Comparison of ENCODE assay signal across 8 cellular contexts in genomic region chr2:195498176-195498575, GRCh38.
DNase-seq lines count a peak whose midpoint lies in the region; ATAC-seq, FAIRE-seq and TF ChIP-seq lines count a peak whose summit lies in the region.

No MANE protein-coding gene starts in this region.

- H3K9ac ChIP-seq in Loucy (ENCODE audit: low read depth, low read length, poor library complexity, severe bottlenecking) = no peak overlapping the region

- H3K36me3 ChIP-seq in Loucy (ENCODE audit: insufficient read depth, low read length) = no peaks in the 10 kb centered on the region

- H3K4me2 ChIP-seq in Loucy (ENCODE audit: low read depth, low read length, poor library complexity, severe bottlenecking) = no peak overlapping the region

- peak; percentile 71 for ATAC-seq in GM18520 (IDR thresholded peaks at IDR 0.05; ENCODE audit: unreplicated experiment)

- H3F3A ChIP-seq in Loucy (ENCODE audit: low read depth) = no peaks in the 10 kb centered on the region

- no peaks in the 10 kb centered on the region for H3K9me3 ChIP-seq in Loucy (ENCODE audit: insufficient read depth, low read depth, low read length)

- H3K9me2 ChIP-seq in Loucy (replicated peaks; ENCODE audit: low read depth, low read length) = no peaks in the 10 kb centered on the region

- DNase-seq in A172 (ENCODE audit: low spot score) (peak; percentile 12), activated T-cell treated with anti-CD3 and anti-CD28 coated beads for 4 hours (peak; percentile 63), germinal center (ENCODE audit: low spot score) (peak; percentile 6), HTR-8/SVneo (ENCODE audit: insufficient read length, low spot score) (no peak), HuH-7 (ENCODE audit: low spot score) (no peak)
- peak; percentile 50 to 62 for DNase-seq in stimulated activated CD4-positive, alpha-beta T cell treated with anti-CD3 and anti-CD28 coated beads, Interleukin-2, amount 100 ng/mL, for 24 hours

- TF ChIP-seq CTCF in Loucy (conservative IDR thresholded peaks at IDR 0.05; ENCODE audit: low read length) = peak; percentile 77

- no peak overlapping the region for H3K4me3 ChIP-seq in Loucy (ENCODE audit: low read length, poor library complexity, severe bottlenecking)

- FAIRE-seq in HTR-8/SVneo (lab: Jason Lieb, UNC) = no peak

- no peak overlapping the region for H2AFZ ChIP-seq in Loucy (ENCODE audit: low read length)

- peaks cover 40% of the 10 kb centered on the region for H3K4me1 ChIP-seq in Loucy (ENCODE audit: insufficient read depth, low read length, poor library complexity, severe bottlenecking)

- H4K20me1 ChIP-seq in Loucy (ENCODE audit: insufficient read depth, low read length, poor library complexity, severe bottlenecking) = no peaks in the 10 kb centered on the region

- no peaks in the 10 kb centered on the region for H3K27me3 ChIP-seq in Loucy (ENCODE audit: insufficient read depth, low read length, poor library complexity, severe bottlenecking)

- no peaks in the 10 kb centered on the region for H3K79me2 ChIP-seq in Loucy (ENCODE audit: insufficient read depth, low read length)

Comparison
In these comparisons a context has a peak if more than half of its experiments do, and no peak if none do; other contexts are left out.
1. DNase-seq: peak in A172 (single experiment), activated T-cell treated with anti-CD3 and anti-CD28 coated beads for 4 hours (single experiment), germinal center (single experiment) and stimulated activated CD4-positive, alpha-beta T cell treated with anti-CD3 and anti-CD28 coated beads, Interleukin-2, amount 100 ng/mL, for 24 hours (2 of 2); none in HTR-8/SVneo (single experiment) and HuH-7 (single experiment).